23 cellular contexts compared by ENCODE assay signal in the genomic region with DNA sequence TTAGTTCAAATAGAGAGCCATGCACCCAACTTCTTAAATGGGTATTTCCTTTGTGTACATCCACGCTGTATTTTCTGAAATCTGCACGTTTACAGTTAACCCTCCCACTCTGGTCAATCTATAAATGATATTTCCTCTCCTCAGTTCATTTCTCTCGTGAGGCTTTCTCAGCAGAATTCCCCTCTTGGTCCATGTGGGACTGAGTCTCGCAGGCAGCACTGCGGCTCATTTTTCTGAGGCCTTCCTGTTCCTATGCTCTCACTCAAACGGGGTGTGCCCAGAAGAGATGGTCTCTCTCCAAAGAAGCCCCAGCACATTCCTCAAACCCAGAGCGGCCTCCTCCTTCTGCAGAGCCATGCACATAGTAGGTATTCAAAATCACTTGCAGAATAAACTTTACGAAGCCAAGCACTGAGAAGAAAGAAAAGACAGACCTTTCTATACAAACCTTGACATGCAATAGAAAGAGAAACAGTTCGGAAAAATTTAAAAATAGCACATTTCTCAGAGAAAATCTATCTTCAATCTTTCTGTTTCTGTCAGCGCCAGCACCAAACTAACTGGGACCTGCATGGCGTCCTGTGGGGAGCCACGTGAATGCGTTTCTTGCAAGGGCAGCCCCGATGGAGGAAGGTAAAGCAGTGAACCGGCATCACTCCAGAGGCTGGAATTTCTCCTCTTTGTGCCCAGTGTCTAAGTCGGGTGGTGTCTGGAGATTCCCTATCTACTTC.
A peak's percentile ranks its signal among the peaks of the same experiment; 100 is the strongest.
DNase-seq lines count a peak whose midpoint lies in the region; ATAC-seq, FAIRE-seq and TF ChIP-seq lines count a peak whose summit lies in the region.
"Had no signal": no experiment of that assay in that cellular context is flagged by ENCODE, and none has a peak within 500 bp of the region (broad histone marks: within the 10 kb centered on the region; RNA-seq: fewer than 3 reads in every experiment).

No MANE protein-coding gene starts in this region.

- BruUV-seq in HepG2 (replicated peaks; lab: Mats Ljungman, UMichigan) = no TSS peak

- CTCF ChIA-PET in HepG2 (lab: Yijun Ruan, JAX; ENCODE audit: low intra/inter-chr PET ratio, low total read pairs) = no interaction called here
- CTCF ChIA-PET in activated CD4-positive, alpha-beta memory T cell treated with anti-CD3 and anti-CD28 coated beads for 36 hours (lab: Charles Lee) = interaction anchor here (1.1 to 2.6 kb wide), 2 partner anchors 54 to 302 kb away, joined by 3 to 9 read pairs; no protein-coding TSS in a partner anchor

- H3K36me3 ChIP-seq in right lobe of liver (peaks cover 0 to 8% (median 1%) of the 10 kb centered on the region in 4 donors), HepG2 (replicated peaks in 1 of 2; ENCODE audit: control insufficient read depth in 1 of 2, insufficient read depth in 2 of 2, low read length in 2 of 2) (peaks cover 19 to 72% of the 10 kb centered on the region in 2 experiments; a peak in 4 of 5 replicates), H7 (replicated peaks; ENCODE audit: control insufficient read depth, insufficient read depth, low read length) (no peaks in the 10 kb centered on the region), left lung (peaks cover 0 to 44% of the 10 kb centered on the region in 2 donors)
- H3K36me3 ChIP-seq: breast epithelium had no signal

- in situ Hi-C loops in HepG2 (cut with HindIII; ENCODE audit: extremely low pct_ligation_motif_present, low pct_unique_long_range_greater_than_20kb) = no loop called here

- H3K27me3 Mint-ChIP-seq in activated CD4-positive, alpha-beta memory T cell treated with anti-CD3 and anti-CD28 coated beads for 36 hours = no peaks in the 10 kb centered on the region
- no peaks in the 10 kb centered on the region for H3K27me3 Mint-ChIP-seq in type B pancreatic cell
- H3K27me3 Mint-ChIP-seq: activated naive CD8-positive, alpha-beta T cell treated with anti-CD3 and anti-CD28 coated beads, Interleukin-2, amount 10 ng/mL, durations not matched to agents 7 days and 5 days; naive thymus-derived CD4-positive, alpha-beta T cell had no signal

- POLR2A ChIA-PET in HepG2 (lab: Yijun Ruan, JAX) = no interaction called here
- POLR2A ChIA-PET in activated CD4-positive, alpha-beta memory T cell treated with anti-CD3 and anti-CD28 coated beads for 36 hours (lab: Charles Lee) = no interaction called here

- no peak overlapping the region for H2AFZ ChIP-seq in HepG2 (ENCODE audit: low read length)

- TF ChIP-seq CTCF in right lobe of liver (IDR thresholded peaks at IDR 0.05) (no peak), HepG2 (CRISPR knock-in tag; IDR thresholded peaks at IDR 0.05) (no peak), type B pancreatic cell (conservative IDR thresholded peaks at IDR 0.05) (no peak), left lung (IDR thresholded peaks at IDR 0.05) (no peak)

- intact Hi-C loops in right lobe of liver (cut with DNase I) (no loop called here), HepG2 (cut with micrococcal nuclease; ENCODE audit: unreplicated experiment) (no loop called here), right cardiac atrium (cut with DNase I) (no loop called here), left lung (cut with DNase I) (no loop called here)
- intact Hi-C loops in activated CD4-positive, alpha-beta memory T cell treated with anti-CD3 and anti-CD28 coated beads for 36 hours (cut with micrococcal nuclease) = no loop called here

- H3K9me3 Mint-ChIP-seq in activated CD4-positive, alpha-beta memory T cell treated with anti-CD3 and anti-CD28 coated beads for 36 hours = no peaks in the 10 kb centered on the region
- no peaks in the 10 kb centered on the region for H3K9me3 Mint-ChIP-seq in type B pancreatic cell
- H3K9me3 Mint-ChIP-seq: activated naive CD8-positive, alpha-beta T cell treated with anti-CD3 and anti-CD28 coated beads, Interleukin-2, amount 10 ng/mL, durations not matched to agents 7 days and 5 days; naive thymus-derived CD4-positive, alpha-beta T cell had no signal

- TF ChIP-seq EP300 in HepG2 (IDR thresholded peaks at IDR 0.05; ENCODE audit: low read depth in 2 of 2, low read length in 2 of 2) = no peak
- no peak for TF ChIP-seq EP300 in HepG2 (CRISPR knock-in tag; IDR thresholded peaks at IDR 0.05; ENCODE audit: borderline replicate concordance)

- no peak for TF ChIP-seq RAD21 in HepG2 (CRISPR knock-in tag; IDR thresholded peaks at IDR 0.05)

- H3K79me2 ChIP-seq in HepG2 (ENCODE audit: insufficient read depth, low read length) = peaks cover 17% of the 10 kb centered on the region

- DNase-seq in right lobe of liver (no peak), HepG2 (ENCODE audit: low spot score) (no peak), right cardiac atrium (no peak), type B pancreatic cell (ENCODE audit: extremely low spot score, unreplicated experiment) (no peak), H7 (no peak), NCI-H1105 (lab: John Stamatoyannopoulos, UW) (no peak), left lung (no peak)
- DNase-seq in activated CD4-positive, alpha-beta memory T cell treated with anti-CD3 and anti-CD28 coated beads for 36 hours = no peak
- DNase-seq: activated CD4-positive, CD25-positive, alpha-beta regulatory T cell; activated naive CD8-positive, alpha-beta T cell treated with anti-CD3 and anti-CD28 coated beads, Interleukin-2, amount 10 ng/mL, durations not matched to agents 7 days and 5 days; EL; glutamatergic neuron; HCEC 1CT; Kasumi-1; naive thymus-derived CD4-positive, alpha-beta T cell; NCI-H1092; NCI-H524 treated with DMSO at 0.1 percent for 48 hours; psoas muscle; spleen; T-helper 2 cell had no signal

- peaks cover 1% of the 10 kb centered on the region for H3K36me3 Mint-ChIP-seq in activated CD4-positive, alpha-beta memory T cell treated with anti-CD3 and anti-CD28 coated beads for 36 hours
- peaks cover 16% of the 10 kb centered on the region for H3K36me3 Mint-ChIP-seq in type B pancreatic cell

- FAIRE-seq in HepG2 (lab: Jason Lieb, UNC) = no peak

- H3K4me3 Mint-ChIP-seq in activated CD4-positive, alpha-beta memory T cell treated with anti-CD3 and anti-CD28 coated beads for 36 hours = no peak overlapping the region
- no peak overlapping the region for H3K4me3 Mint-ChIP-seq in type B pancreatic cell
- H3K4me3 Mint-ChIP-seq: activated naive CD8-positive, alpha-beta T cell treated with anti-CD3 and anti-CD28 coated beads, Interleukin-2, amount 10 ng/mL, durations not matched to agents 7 days and 5 days; naive thymus-derived CD4-positive, alpha-beta T cell had no signal

- peaks cover 27% of the 10 kb centered on the region for H3K4me1 Mint-ChIP-seq in activated CD4-positive, alpha-beta memory T cell treated with anti-CD3 and anti-CD28 coated beads for 36 hours (ENCODE audit: low read depth)
- H3K4me1 Mint-ChIP-seq in type B pancreatic cell (ENCODE audit: unreplicated experiment) = peaks cover 41% of the 10 kb centered on the region

- H3K27me3 ChIP-seq in right lobe of liver (no peaks in the 10 kb centered on the region), HepG2 (ENCODE audit: control insufficient read depth in 1 of 2, insufficient read depth in 2 of 2, low read length in 2 of 2) (no peaks in the 10 kb centered on the region), right cardiac atrium (ENCODE audit: control insufficient read depth, insufficient read depth) (no peaks in the 10 kb centered on the region), H7 (ENCODE audit: control insufficient read depth, insufficient read depth, low read length) (no peaks in the 10 kb centered on the region), left lung (no peaks in the 10 kb centered on the region)
- H3K27me3 ChIP-seq: breast epithelium, spleen had no signal

- no peak for TF ChIP-seq POLR2A in right lobe of liver (IDR thresholded peaks at IDR 0.05)
- TF ChIP-seq POLR2A in HepG2 (IDR thresholded peaks at IDR 0.05; ENCODE audit: insufficient read depth in 1 of 2, low read depth in 2 of 2, low read length in 2 of 2) = no peak

- H3K27ac ChIP-seq in right lobe of liver (peak overlapping the region in 2 of 3 donors; percentile 31 to 64), HepG2 (ENCODE audit: extremely low read length, insufficient read depth, low read length) (no peak overlapping the region), right cardiac atrium (ENCODE audit: low read length) (peak overlapping the region; percentile 93), left lung (no peak overlapping the region)
- H3K27ac ChIP-seq: breast epithelium, thoracic aorta had no signal

- H3K27ac Mint-ChIP-seq in activated CD4-positive, alpha-beta memory T cell treated with anti-CD3 and anti-CD28 coated beads for 36 hours = peak overlapping the region; percentile 39
- peak overlapping the region; percentile 56 for H3K27ac Mint-ChIP-seq in type B pancreatic cell
- H3K27ac Mint-ChIP-seq: activated naive CD8-positive, alpha-beta T cell treated with anti-CD3 and anti-CD28 coated beads, Interleukin-2, amount 10 ng/mL, durations not matched to agents 7 days and 5 days had no signal

- ATAC-seq in right lobe of liver = no peak
- no peak for ATAC-seq in HepG2
- ATAC-seq in right cardiac atrium = no peak
- no peak for ATAC-seq in left lung
- ATAC-seq: esophagus mucosa; naive thymus-derived CD4-positive, alpha-beta T cell; psoas muscle had no signal

- WGBS in right lobe of liver (ENCODE audit: insufficient coverage, low coverage, low lambda C conversion rate, missing lambda C conversion rate) = 75% methylated on average over 12 of the region's 16 CpGs
- 96% methylated on average over 16 of the region's 16 CpGs for WGBS in HepG2 (ENCODE audit: low lambda C conversion rate)
- 75% methylated on average over 16 of the region's 16 CpGs for WGBS in right cardiac atrium

- H3K9me3 ChIP-seq in right lobe of liver = no peaks in the 10 kb centered on the region
- H3K9me3 ChIP-seq in HepG2 (ENCODE audit: low read length) = no peaks in the 10 kb centered on the region
- H3K9me3 ChIP-seq in right cardiac atrium (ENCODE audit: control insufficient read depth, low read length) = no peaks in the 10 kb centered on the region
- no peaks in the 10 kb centered on the region for H3K9me3 ChIP-seq in left lung
- H3K9me3 ChIP-seq: breast epithelium, psoas muscle, spleen, thoracic aorta had no signal

- peaks cover 2 to 33% (median 16%) of the 10 kb centered on the region in 4 donors for H3K4me1 ChIP-seq in right lobe of liver
- no peaks in the 10 kb centered on the region for H3K4me1 ChIP-seq in HepG2 (ENCODE audit: insufficient read depth, low read length)
- peaks cover 28% of the 10 kb centered on the region for H3K4me1 ChIP-seq in right cardiac atrium (ENCODE audit: control insufficient read depth, insufficient read depth, low read length)
- H3K4me1 ChIP-seq in left lung = peaks cover 0 to 44% of the 10 kb centered on the region in 2 donors
- H3K4me1 ChIP-seq: breast epithelium had no signal

- H3K4me3 ChIP-seq in right lobe of liver (no peak overlapping the region), HepG2 (replicated peaks in 1 of 3; ENCODE audit: insufficient read depth in 1 of 3, low read depth in 2 of 3, low read length in 3 of 3) (no peak overlapping the region), right cardiac atrium (ENCODE audit: low read length) (no peak overlapping the region), H7 (ENCODE audit: insufficient read depth, low read depth, low read length) (no peak overlapping the region), left lung (no peak overlapping the region)
- H3K4me3 ChIP-seq: breast epithelium, psoas muscle, spleen, thoracic aorta had no signal

- H3K4me2 ChIP-seq in HepG2 (ENCODE audit: low read depth, low read length) = no peak overlapping the region

- peaks cover 4% of the 10 kb centered on the region; the same call in 1 of the 2 replicates for H4K20me1 ChIP-seq in HepG2 (ENCODE audit: insufficient read depth, low read length)

- H3K9ac ChIP-seq in HepG2 (ENCODE audit: insufficient read depth, low read depth, low read length) = no peak overlapping the region

Comparison
In these comparisons a context has a peak if more than half of its experiments do, and no peak if none do; other contexts are left out.
1. H3K27ac ChIP-seq: peak in right lobe of liver (2 of 3) and right cardiac atrium (single experiment); none in HepG2 (single experiment) and left lung (0 of 2).